20 cellular contexts compared by ENCODE assay signal in the genomic region with DNA sequence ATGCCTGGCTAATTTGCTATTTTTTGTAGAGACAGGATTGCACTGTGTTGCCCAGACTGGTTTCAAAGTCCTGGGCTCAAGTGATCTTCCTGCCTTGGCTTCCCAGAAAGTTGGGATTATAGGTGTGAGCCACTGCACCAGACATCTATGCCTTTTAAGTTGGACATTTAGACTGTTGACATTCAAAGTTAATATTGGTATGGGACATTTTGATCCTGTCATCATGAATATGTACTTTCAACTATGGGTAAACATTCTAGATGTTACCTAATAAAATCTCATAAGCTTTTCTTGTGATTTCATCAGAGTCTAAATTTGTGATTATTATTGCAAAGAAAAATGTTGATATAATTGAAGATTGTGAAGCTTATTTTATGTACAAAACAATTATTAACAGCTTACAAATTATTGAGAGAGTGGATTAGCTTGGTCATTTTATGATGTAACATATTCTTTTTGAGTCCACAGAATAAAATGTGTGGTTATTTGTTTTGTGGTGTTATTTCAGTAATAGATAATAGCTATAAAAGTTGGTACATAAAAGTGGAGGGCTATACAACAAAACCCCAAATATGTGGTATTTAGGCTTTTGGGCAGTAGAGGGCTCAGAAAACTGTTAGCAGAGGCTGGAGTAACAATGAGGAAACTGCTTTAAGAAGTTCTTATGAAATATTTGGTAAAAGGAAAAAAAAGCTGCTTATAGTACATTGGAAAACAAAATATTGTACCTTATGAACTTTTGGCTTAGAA. TPM values are rescaled to one million over a fixed set of nuclear protein-coding genes. Genes with fewer than 3 reads are reported as not detected.
DNase-seq lines count a peak whose midpoint lies in the region; ATAC-seq, FAIRE-seq and TF ChIP-seq lines count a peak whose summit lies in the region.
"Had no signal": no experiment of that assay in that cellular context is flagged by ENCODE, and none has a peak within 500 bp of the region (broad histone marks: within the 10 kb centered on the region; RNA-seq: fewer than 3 reads in every experiment).

No MANE protein-coding gene starts in this region.

- H3K9me3 ChIP-seq in A549 (no peaks in the 10 kb centered on the region), endodermal cell (ENCODE audit: control insufficient read depth, low read length) (no peaks in the 10 kb centered on the region)
- H3K9me3 ChIP-seq: MG63, SJCRH30 had no signal

- H3K4me2 ChIP-seq in A549 = peak overlapping the region; percentile 27; the same call in 2 of the 3 replicates

- H3K27me3 Mint-ChIP-seq in endodermal cell (ENCODE audit: insufficient read depth) = no peaks in the 10 kb centered on the region
- H3K27me3 Mint-ChIP-seq in chondrocyte (ENCODE audit: low read depth) = peaks cover 13% of the 10 kb centered on the region

- H3K4me3 Mint-ChIP-seq in endodermal cell = no peak overlapping the region
- no peak overlapping the region for H3K4me3 Mint-ChIP-seq in chondrocyte (ENCODE audit: unreplicated experiment)

- H3K4me1 Mint-ChIP-seq in endodermal cell = no peaks in the 10 kb centered on the region
- H3K4me1 Mint-ChIP-seq in chondrocyte (ENCODE audit: low read depth) = no peaks in the 10 kb centered on the region

- no peaks in the 10 kb centered on the region for H3K9me3 Mint-ChIP-seq in endodermal cell
- H3K9me3 Mint-ChIP-seq in chondrocyte (ENCODE audit: low read depth) = peaks cover 8% of the 10 kb centered on the region

- no peaks in the 10 kb centered on the region for H3K36me3 ChIP-seq in endodermal cell (ENCODE audit: control insufficient read depth, insufficient read depth, low read length)
- H3K36me3 ChIP-seq: MG63, SJCRH30 had no signal

- H3K27ac ChIP-seq in A549 (peak overlapping the region in 1 of 2 experiments; percentile 44; a peak in 1 of 6 replicates), endodermal cell (ENCODE audit: low read depth, low read length) (no peak overlapping the region)
- H3K27ac ChIP-seq: SJCRH30 had no signal

- FAIRE-seq in A549 (lab: Jason Lieb, UNC) = no peak
- FAIRE-seq in G401.6 (lab: Jason Lieb, UNC) = peak; percentile 66
- FAIRE-seq: H1 had no signal

- POLR2A ChIA-PET in A549 (lab: Yijun Ruan, JAX) = no interaction called here

- H3K36me3 Mint-ChIP-seq in endodermal cell (ENCODE audit: low read depth) = no peaks in the 10 kb centered on the region
- H3K36me3 Mint-ChIP-seq in chondrocyte (ENCODE audit: low read depth) = no peaks in the 10 kb centered on the region

- no peak for ATAC-seq in A549
- ATAC-seq: Panc1 had no signal

- H3K27ac Mint-ChIP-seq in endodermal cell = no peak overlapping the region
- H3K27ac Mint-ChIP-seq in chondrocyte (ENCODE audit: unreplicated experiment) = no peak overlapping the region

- H3K4me1 ChIP-seq in A549 (peaks cover 5% of the 10 kb centered on the region; the same call in 2 of the 3 replicates), endodermal cell (ENCODE audit: control insufficient read depth, insufficient read depth, low read length) (no peaks in the 10 kb centered on the region)
- H3K4me1 ChIP-seq: SJCRH30 had no signal

- no peak overlapping the region for H3K9ac ChIP-seq in endodermal cell (ENCODE audit: extremely low read depth, low read length, poor library complexity, severe bottlenecking)

- H3K27me3 ChIP-seq in endodermal cell (ENCODE audit: control insufficient read depth, insufficient read depth, low read length, poor library complexity, severe bottlenecking) = no peaks in the 10 kb centered on the region
- H3K27me3 ChIP-seq: MG63, SJCRH30 had no signal

- TF ChIP-seq POLR2A in A549 (IDR thresholded peaks at IDR 0.05; ENCODE audit: low read length) = no peak

- TF ChIP-seq EP300 in A549 (IDR thresholded peaks at IDR 0.05) = no peak

- no peak for DNase-seq in A549 (ENCODE audit: low read depth in 1 of 2, low spot score in 1 of 2)
- peak; percentile 4 for DNase-seq in OCI-M1 (lab: John Stamatoyannopoulos, UW)
- DNase-seq in endodermal cell = no peak
- DNase-seq in KG1 (lab: John Stamatoyannopoulos, UW) = no peak
- DNase-seq in chondrocyte (ENCODE audit: low spot score) = no peak
- DNase-seq in GM19238 (ENCODE audit: insufficient read length, low spot score) = no peak
- DNase-seq: C1 segment of cervical spinal cord, DMS79 treated with DMSO at 0.1 percent for 48 hours, KBM-7, MG63, NCI-H1105 treated with DMSO at 0.1 percent for 48 hours, NCI-H187, NCI-H226, NCI-H524, NCI-H82, SJCRH30 had no signal

- CTCF ChIA-PET in A549 (lab: Yijun Ruan, JAX) = no interaction called here

- no peak for TF ChIP-seq RAD21 in A549 (conservative IDR thresholded peaks at IDR 0.05 in 1 of 2, IDR thresholded peaks at IDR 0.05 in 1 of 2)

- no peak for TF ChIP-seq CTCF in A549 (IDR thresholded peaks at IDR 0.05)
- peak; percentile 21 for TF ChIP-seq CTCF in endodermal cell (conservative IDR thresholded peaks at IDR 0.05)
- no peak for TF ChIP-seq CTCF in chondrocyte (IDR thresholded peaks at IDR 0.05)

- H3K4me3 ChIP-seq in A549 (no peak overlapping the region), endodermal cell (ENCODE audit: low read length) (no peak overlapping the region)
- H3K4me3 ChIP-seq: MG63, SJCRH30 had no signal

TF ChIP-seq in A549, 52 proteins besides CTCF, POLR2A, EP300 and RAD21 (continues in another document):
- TF ChIP-seq, protein P1, sequence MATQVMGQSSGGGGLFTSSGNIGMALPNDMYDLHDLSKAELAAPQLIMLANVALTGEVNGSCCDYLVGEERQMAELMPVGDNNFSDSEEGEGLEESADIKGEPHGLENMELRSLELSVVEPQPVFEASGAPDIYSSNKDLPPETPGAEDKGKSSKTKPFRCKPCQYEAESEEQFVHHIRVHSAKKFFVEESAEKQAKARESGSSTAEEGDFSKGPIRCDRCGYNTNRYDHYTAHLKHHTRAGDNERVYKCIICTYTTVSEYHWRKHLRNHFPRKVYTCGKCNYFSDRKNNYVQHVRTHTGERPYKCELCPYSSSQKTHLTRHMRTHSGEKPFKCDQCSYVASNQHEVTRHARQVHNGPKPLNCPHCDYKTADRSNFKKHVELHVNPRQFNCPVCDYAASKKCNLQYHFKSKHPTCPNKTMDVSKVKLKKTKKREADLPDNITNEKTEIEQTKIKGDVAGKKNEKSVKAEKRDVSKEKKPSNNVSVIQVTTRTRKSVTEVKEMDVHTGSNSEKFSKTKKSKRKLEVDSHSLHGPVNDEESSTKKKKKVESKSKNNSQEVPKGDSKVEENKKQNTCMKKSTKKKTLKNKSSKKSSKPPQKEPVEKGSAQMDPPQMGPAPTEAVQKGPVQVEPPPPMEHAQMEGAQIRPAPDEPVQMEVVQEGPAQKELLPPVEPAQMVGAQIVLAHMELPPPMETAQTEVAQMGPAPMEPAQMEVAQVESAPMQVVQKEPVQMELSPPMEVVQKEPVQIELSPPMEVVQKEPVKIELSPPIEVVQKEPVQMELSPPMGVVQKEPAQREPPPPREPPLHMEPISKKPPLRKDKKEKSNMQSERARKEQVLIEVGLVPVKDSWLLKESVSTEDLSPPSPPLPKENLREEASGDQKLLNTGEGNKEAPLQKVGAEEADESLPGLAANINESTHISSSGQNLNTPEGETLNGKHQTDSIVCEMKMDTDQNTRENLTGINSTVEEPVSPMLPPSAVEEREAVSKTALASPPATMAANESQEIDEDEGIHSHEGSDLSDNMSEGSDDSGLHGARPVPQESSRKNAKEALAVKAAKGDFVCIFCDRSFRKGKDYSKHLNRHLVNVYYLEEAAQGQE (IDR thresholded peaks at IDR 0.05) = no peak
- TF ChIP-seq HEYL (CRISPR knock-in tag; IDR thresholded peaks at IDR 0.05) (no peak), CBX2 (IDR thresholded peaks at IDR 0.05; ENCODE audit: borderline replicate concordance, low read depth) (no peak), CBX8 (IDR thresholded peaks at IDR 0.05) (no peak), GATA3 (IDR thresholded peaks at IDR 0.05; ENCODE audit: borderline replicate concordance) (no peak)
- TF ChIP-seq, protein P2, sequence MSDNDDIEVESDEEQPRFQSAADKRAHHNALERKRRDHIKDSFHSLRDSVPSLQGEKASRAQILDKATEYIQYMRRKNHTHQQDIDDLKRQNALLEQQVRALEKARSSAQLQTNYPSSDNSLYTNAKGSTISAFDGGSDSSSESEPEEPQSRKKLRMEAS (IDR thresholded peaks at IDR 0.05) = no peak
- TF ChIP-seq, protein P3, sequence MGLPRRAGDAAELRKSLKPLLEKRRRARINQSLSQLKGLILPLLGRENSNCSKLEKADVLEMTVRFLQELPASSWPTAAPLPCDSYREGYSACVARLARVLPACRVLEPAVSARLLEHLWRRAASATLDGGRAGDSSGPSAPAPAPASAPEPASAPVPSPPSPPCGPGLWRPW (IDR thresholded peaks at IDR 0.05) = no peak

RNA-seq across cellular contexts. Expression of a gene that starts 41.4 kb away (rescaled TPM):
- polyA plus RNA-seq in A549 (2011; rRNA removed) (not detected in 2 replicates), A549 (2017; fragmentation: RNase III; extraction: RNeasy Plus Mini Kit Qiagen cat#74134 plus additional on column Dnase treatment) (not detected in 3 replicates)
- polyA plus RNA-seq in A549 (2012; cell fraction: cytosol; rRNA removed) = not detected in 2 replicates
- polyA plus RNA-seq in A549 (2012; cell fraction: nucleus; rRNA removed) = not detected in 2 replicates
- not detected in 2 replicates for polyA minus RNA-seq in A549 (2011; rRNA and poly(A)+ RNA removed)
- total RNA-seq in endodermal cell (not detected), chondrocyte (not detected in 3 replicates)
- polyA plus RNA-seq in endodermal cell (2013, experiment 1 of 2) = 0.39 TPM
- polyA plus RNA-seq in endodermal cell (2013, experiment 2 of 2) = not detected
- total RNA-seq: A673, H1, SJCRH30 had no signal
- polyA plus RNA-seq: H1 had no signal

RNA-seq across cellular contexts. Expression of a gene that starts 41.5 kb away (rescaled TPM):
- 4.9 and 6.5 TPM in 2 replicates for polyA plus RNA-seq in A549 (2011; rRNA removed)
- 0.75 and 0.88 TPM in 2 replicates for polyA plus RNA-seq in A549 (2012; cell fraction: cytosol; rRNA removed)
- polyA plus RNA-seq in A549 (2012; cell fraction: nucleus; rRNA removed) = 0.48 and 1.0 TPM in 2 replicates
- polyA plus RNA-seq in A549 (2017; fragmentation: RNase III; extraction: RNeasy Plus Mini Kit Qiagen cat#74134 plus additional on column Dnase treatment) = 2.8 to 3.3 TPM (median 3.2 TPM) in 3 replicates
- polyA minus RNA-seq in A549 (2011; rRNA and poly(A)+ RNA removed) = 2.3 TPM in 2 replicates
- 10 to 100 TPM; 17.8 to 29.5 TPM for total RNA-seq in endodermal cell
- polyA plus RNA-seq in endodermal cell (2013, experiment 1 of 2) = 21.0 TPM
- polyA plus RNA-seq in endodermal cell (2013, experiment 2 of 2) = 22.6 TPM
- 3.7 to 8.2 TPM (median 4.3 TPM) in 3 replicates for total RNA-seq in chondrocyte

RNA-seq across cellular contexts. Expression of a gene that starts 46.9 kb away (rescaled TPM):
- polyA plus RNA-seq in A549 (2011; rRNA removed) (22.5 and 30.1 TPM in 2 replicates), A549 (2017; fragmentation: RNase III; extraction: RNeasy Plus Mini Kit Qiagen cat#74134 plus additional on column Dnase treatment) (10.3 to 12.0 TPM (median 11.1 TPM) in 3 replicates)
- 3.8 TPM in 2 replicates for polyA plus RNA-seq in A549 (2012; cell fraction: cytosol; rRNA removed)
- polyA plus RNA-seq in A549 (2012; cell fraction: nucleus; rRNA removed) = 8.2 and 10.3 TPM in 2 replicates
- 18.8 and 20.5 TPM in 2 replicates for polyA minus RNA-seq in A549 (2011; rRNA and poly(A)+ RNA removed)
- total RNA-seq in endodermal cell (10 to 100 TPM; 58.3 to 75.5 TPM), chondrocyte (29.0 to 30.1 TPM (median 29.2 TPM) in 3 replicates)
- polyA plus RNA-seq in endodermal cell (2013, experiment 1 of 2) = 51.3 TPM
- polyA plus RNA-seq in endodermal cell (2013, experiment 2 of 2) = 47.6 TPM
